In genomic region chr7:80916770-80917681, GRCh38 we compare ENCODE assay signal across 8 cellular contexts. TPM values are rescaled to one million over a fixed set of nuclear protein-coding genes. Genes with fewer than 3 reads are reported as not detected.
A peak's percentile ranks its signal among the peaks of the same experiment; 100 is the strongest.
DNase-seq lines count a peak whose midpoint lies in the region; ATAC-seq and TF ChIP-seq lines count a peak whose summit lies in the region.

No MANE protein-coding gene starts in this region.

- H3K36me3 ChIP-seq in NT2/D1 (ENCODE audit: insufficient read depth, insufficient read length, low read length) (peaks cover 4% of the 10 kb centered on the region), esophagus squamous epithelium (no peaks in the 10 kb centered on the region)

- no peaks in the 10 kb centered on the region for H3K4me1 ChIP-seq in NT2/D1 (ENCODE audit: insufficient read depth, insufficient read length)
- H3K4me1 ChIP-seq in esophagus squamous epithelium = peaks cover 6 to 37% (median 8%) of the 10 kb centered on the region in 3 donors

- H3K9me3 ChIP-seq in NT2/D1 (ENCODE audit: insufficient read depth, low read length) (no peaks in the 10 kb centered on the region), esophagus squamous epithelium (no peaks in the 10 kb centered on the region)

- ATAC-seq in stimulated activated naive CD8-positive, alpha-beta T cell treated with anti-CD3 and anti-CD28 coated beads, Interleukin-15, Interleukin-2, amounts not matched to agents 100 U/mL and 50 U/mL, for 24 hours = no peak
- no peak for ATAC-seq in GM18873 (IDR thresholded peaks at IDR 0.05; ENCODE audit: low FRiP score, unreplicated experiment)

- in situ Hi-C loops in GM13976 (cut with MboI; ENCODE audit: low sequenced_read_pairs, unreplicated experiment) = no loop called here

- no peak overlapping the region for H3K27ac ChIP-seq in esophagus squamous epithelium

- H3K27me3 ChIP-seq in NT2/D1 (ENCODE audit: insufficient read depth, insufficient read length) (no peaks in the 10 kb centered on the region), esophagus squamous epithelium (peaks cover 0 to 5% (median 0%) of the 10 kb centered on the region in 4 donors)

- no peak overlapping the region for H3K4me3 ChIP-seq in NT2/D1 (ENCODE audit: insufficient read length, low read depth)
- H3K4me3 ChIP-seq in esophagus squamous epithelium = peak overlapping the region in 3 of 4 donors; percentile 55 to 67 (median 57)

- peaks cover 47% of the 10 kb centered on the region for H3K4me1 Mint-ChIP-seq in progenitor cell of endocrine pancreas (ENCODE audit: low read depth)

- peak overlapping the region; percentile 51 for H3K27ac Mint-ChIP-seq in progenitor cell of endocrine pancreas

- H3K36me3 Mint-ChIP-seq in progenitor cell of endocrine pancreas (ENCODE audit: insufficient read depth) = peaks cover 32% of the 10 kb centered on the region

- H3K27me3 Mint-ChIP-seq in progenitor cell of endocrine pancreas = no peaks in the 10 kb centered on the region

- no peaks in the 10 kb centered on the region for H3K9me3 Mint-ChIP-seq in progenitor cell of endocrine pancreas (ENCODE audit: low read depth)

- H3K9ac ChIP-seq in NT2/D1 (ENCODE audit: insufficient read length, low read depth) = no peak overlapping the region

- H3K4me3 Mint-ChIP-seq in progenitor cell of endocrine pancreas (ENCODE audit: low read depth) = peak overlapping the region; percentile 90

- WGBS in esophagus squamous epithelium, 2 donors = 70 to 77% methylated on average over 3 of the region's 3 CpGs

- TF ChIP-seq CTCF in esophagus squamous epithelium (IDR thresholded peaks at IDR 0.05) (peak in 3 of 6 experiments; percentile 9 to 53 (median 25)), progenitor cell of endocrine pancreas (IDR thresholded peaks at IDR 0.05; ENCODE audit: unreplicated experiment) (peak; percentile 46), GM13976 (IDR thresholded peaks at IDR 0.05; ENCODE audit: borderline replicate concordance, control extremely low read depth, extremely low read depth, insufficient read depth, missing control alignments) (no peak)

- intact Hi-C loops in esophagus squamous epithelium (cut with DNase I) = no loop called here

- DNase-seq in EL = peak; percentile 74
- peak; percentile 6 for DNase-seq in NT2/D1 (ENCODE audit: low read depth, low spot score)
- DNase-seq in esophagus squamous epithelium (lab: John Stamatoyannopoulos, UW) = no peak
- no peak for DNase-seq in progenitor cell of endocrine pancreas (ENCODE audit: low spot score, unreplicated experiment)
- DNase-seq in SK-N-DZ (ENCODE audit: low spot score) = no peak
- DNase-seq in GM13976 (ENCODE audit: low spot score) = no peak
- DNase-seq in stimulated activated naive CD8-positive, alpha-beta T cell treated with anti-CD3 and anti-CD28 coated beads, Interleukin-15, Interleukin-2, amounts not matched to agents 100 U/mL and 50 U/mL, for 24 hours = no peak

- no peak for TF ChIP-seq POLR2A in esophagus squamous epithelium (IDR thresholded peaks at IDR 0.05)

RNA-seq across cellular contexts. Expression of gene SEMA3C, which starts 1.8 kb away (rescaled TPM):
- total RNA-seq in esophagus squamous epithelium = 10 to 100 TPM in 2 of 4 donors, 1 to 10 TPM in 2; 2.6 to 30.9 (median 14.2) TPM
- 136 and 137 TPM in 2 replicates for total RNA-seq in progenitor cell of endocrine pancreas
- polyA plus RNA-seq in SK-N-DZ (2014; cell fraction: cytosol; rRNA removed) = 0.05 TPM in 1 of 2 replicates, not detected in the other
- 0.13 TPM in 1 of 2 replicates, not detected in the other for polyA plus RNA-seq in SK-N-DZ (2014; cell fraction: nucleus; rRNA removed)

Comparison
In these comparisons a context has a peak if more than half of its experiments do, and no peak if none do; other contexts are left out.
1. DNase-seq: peak in EL (single experiment) and NT2/D1 (single experiment); none in esophagus squamous epithelium (single experiment), progenitor cell of endocrine pancreas (single experiment), SK-N-DZ (single experiment), GM13976 (single experiment) and stimulated activated naive CD8-positive, alpha-beta T cell treated with anti-CD3 and anti-CD28 coated beads, Interleukin-15, Interleukin-2, amounts not matched to agents 100 U/mL and 50 U/mL, for 24 hours (single experiment).